16 cellular contexts compared by ENCODE assay signal in genomic region chr16:57701759-57702371, GRCh38. TPM values are rescaled to one million over a fixed set of nuclear protein-coding genes. Genes with fewer than 3 reads are reported as not detected.
"Had no signal": no experiment of that assay in that cellular context is flagged by ENCODE, and none has a peak within 500 bp of the region (broad histone marks: within the 10 kb centered on the region; RNA-seq: fewer than 3 reads in every experiment).

No MANE protein-coding gene starts in this region.

- H3K9me3 Mint-ChIP-seq: dendritic cell treated with granulocyte-macrophage colony-stimulating factor and Interleukin-4, amounts not matched to agents 40 ng/mL and 50 ng/mL, for 4 days had no signal

- H3K27me3 Mint-ChIP-seq: activated naive CD8-positive, alpha-beta T cell had no signal

- H3K4me3 ChIP-seq: prostate gland, uterus had no signal

- H3K27me3 ChIP-seq: uterus had no signal

- H3K4me1 Mint-ChIP-seq: central memory CD8-positive, alpha-beta T cell; stimulated activated naive CD8-positive, alpha-beta T cell treated with anti-CD3 and anti-CD28 coated beads, Interleukin-15, amount 100 ng/mL, for 72 hours had no signal

- H3K27ac ChIP-seq: prostate gland had no signal

- H3K27ac Mint-ChIP-seq: activated naive CD8-positive, alpha-beta T cell; dendritic cell treated with granulocyte-macrophage colony-stimulating factor and Interleukin-4, amounts not matched to agents 40 ng/mL and 50 ng/mL, for 4 days had no signal

- DNase-seq: activated CD4-positive, alpha-beta T cell treated with anti-CD3 and anti-CD28 coated beads for 1 hour; activated CD4-positive, alpha-beta T cell treated with anti-CD3 and anti-CD28 coated beads, Interleukin-2, amount 50 U/mL, for 48 hours; activated gamma-delta T cell; activated T-cell treated with anti-CD3 and anti-CD28 coated beads, Interleukin-2, amount 50 U/mL, for 48 hours; erythroblast; left cardiac atrium; mammary epithelial cell; stimulated activated CD4-positive, alpha-beta T cell treated with anti-CD3 and anti-CD28 coated beads, Interleukin-4, amount 100 ng/mL, for 24 hours; stimulated activated naive CD8-positive, alpha-beta T cell treated with anti-CD3 and anti-CD28 coated beads, Interleukin-15, amount 100 ng/mL, for 72 hours; T-helper 9 cell had no signal

- H3K9me3 ChIP-seq: prostate gland, uterus had no signal

- H3K4me3 Mint-ChIP-seq: activated naive CD8-positive, alpha-beta T cell; central memory CD8-positive, alpha-beta T cell; dendritic cell treated with granulocyte-macrophage colony-stimulating factor and Interleukin-4, amounts not matched to agents 40 ng/mL and 50 ng/mL, for 4 days; stimulated activated naive CD8-positive, alpha-beta T cell treated with anti-CD3 and anti-CD28 coated beads, Interleukin-15, amount 100 ng/mL, for 72 hours had no signal

- ATAC-seq: stimulated activated naive CD8-positive, alpha-beta T cell treated with anti-CD3 and anti-CD28 coated beads, Interleukin-15, amount 100 ng/mL, for 72 hours had no signal

- H3K36me3 Mint-ChIP-seq: activated naive CD8-positive, alpha-beta T cell had no signal

- H3K4me1 ChIP-seq: prostate gland, uterus had no signal

- H3K36me3 ChIP-seq: prostate gland, uterus had no signal

RNA-seq across cellular contexts. Expression of gene DRC7, which starts 7.3 kb away (rescaled TPM):
- total RNA-seq: left cardiac atrium, mammary epithelial cell, SK-MEL-5 had no signal

RNA-seq across cellular contexts. Expression of gene ADGRG3, which starts 33.8 kb away (rescaled TPM):
- total RNA-seq: mammary epithelial cell, prostate gland, SK-MEL-5 had no signal
- polyA plus RNA-seq: mammary epithelial cell had no signal
